Comparison of ENCODE assay signal across 10 cellular contexts in genomic region chr17:77182205-77182604, GRCh38. TPM values are rescaled to one million over a fixed set of nuclear protein-coding genes. Genes with fewer than 3 reads are reported as not detected.
DNase-seq lines count a peak whose midpoint lies in the region; ATAC-seq and TF ChIP-seq lines count a peak whose summit lies in the region.
"Had no signal": no experiment of that assay in that cellular context is flagged by ENCODE, and none has a peak within 500 bp of the region (broad histone marks: within the 10 kb centered on the region; RNA-seq: fewer than 3 reads in every experiment).

No MANE protein-coding gene starts in this region.

- peak overlapping the region; percentile 41 for H3K27ac ChIP-seq in KOPT-K1 (ENCODE audit: low read depth, low read length, poor library complexity, severe bottlenecking)

- H3K4me1 Mint-ChIP-seq in activated naive CD8-positive, alpha-beta T cell treated with anti-CD3 and anti-CD28 coated beads for 36 hours, result peaks cover 33% of the 10 kb centered on the region
- peaks cover 8% of the 10 kb centered on the region for H3K4me1 Mint-ChIP-seq in nephron progenitor cell

- H3K27ac Mint-ChIP-seq in activated naive CD8-positive, alpha-beta T cell treated with anti-CD3 and anti-CD28 coated beads for 36 hours, result peak overlapping the region; percentile 84
- peak overlapping the region; percentile 97 for H3K27ac Mint-ChIP-seq in nephron progenitor cell

- H3K9me3 ChIP-seq in KOPT-K1 (ENCODE audit: insufficient read depth, low read length, poor library complexity, severe bottlenecking), result no peaks in the 10 kb centered on the region
- H3K9me3 ChIP-seq: tibial nerve had no signal

- ATAC-seq in HG02870 (IDR thresholded peaks at IDR 0.05; ENCODE audit: unreplicated experiment), result no peak

- DNase-seq in COLO829 (ENCODE audit: low spot score) (peak; percentile 8), nephron progenitor cell (no peak), ACHN (no peak), H4 (ENCODE audit: low spot score) (no peak), GDM1 (lab: John Stamatoyannopoulos, UW) (no peak)
- DNase-seq in activated naive CD8-positive, alpha-beta T cell treated with anti-CD3 and anti-CD28 coated beads for 36 hours, result no peak
- DNase-seq: NCI-H345 had no signal

- H3K27me3 Mint-ChIP-seq in activated naive CD8-positive, alpha-beta T cell treated with anti-CD3 and anti-CD28 coated beads for 36 hours, result no peaks in the 10 kb centered on the region
- H3K27me3 Mint-ChIP-seq in nephron progenitor cell (ENCODE audit: low read depth, poor library complexity), result peaks cover 6% of the 10 kb centered on the region

- no peaks in the 10 kb centered on the region for H3K36me3 ChIP-seq in KOPT-K1 (ENCODE audit: insufficient read depth, low read length)
- H3K36me3 ChIP-seq: tibial nerve had no signal

- peaks cover 9% of the 10 kb centered on the region for H3K36me3 Mint-ChIP-seq in activated naive CD8-positive, alpha-beta T cell treated with anti-CD3 and anti-CD28 coated beads for 36 hours
- peaks cover 25% of the 10 kb centered on the region for H3K36me3 Mint-ChIP-seq in nephron progenitor cell (ENCODE audit: low read depth)

- peak overlapping the region; percentile 60 for H3K4me3 Mint-ChIP-seq in activated naive CD8-positive, alpha-beta T cell treated with anti-CD3 and anti-CD28 coated beads for 36 hours
- peak overlapping the region; percentile 45 for H3K4me3 Mint-ChIP-seq in nephron progenitor cell

- no peak for TF ChIP-seq CTCF in nephron progenitor cell (IDR thresholded peaks at IDR 0.05)

- H3K9me3 Mint-ChIP-seq in activated naive CD8-positive, alpha-beta T cell treated with anti-CD3 and anti-CD28 coated beads for 36 hours, result no peaks in the 10 kb centered on the region
- H3K9me3 Mint-ChIP-seq in nephron progenitor cell, result no peaks in the 10 kb centered on the region

- in situ Hi-C loops in ACHN (cut with HindIII; ENCODE audit: low pct_ligation_motif_present, low pct_unique_long_range_greater_than_20kb, low sequenced_read_pairs), result no loop called here

RNA-seq across cellular contexts. Expression of gene SEC14L1, which starts 41.4 kb away (rescaled TPM):
- total RNA-seq in activated naive CD8-positive, alpha-beta T cell treated with anti-CD3 and anti-CD28 coated beads for 36 hours, result 10 to 100 TPM; 56.9 to 59.6 TPM
- 33.7 and 41.8 TPM in 2 replicates for total RNA-seq in H4 (2014; rRNA removed; shearing (Covaris generic))
